In the genomic region with DNA sequence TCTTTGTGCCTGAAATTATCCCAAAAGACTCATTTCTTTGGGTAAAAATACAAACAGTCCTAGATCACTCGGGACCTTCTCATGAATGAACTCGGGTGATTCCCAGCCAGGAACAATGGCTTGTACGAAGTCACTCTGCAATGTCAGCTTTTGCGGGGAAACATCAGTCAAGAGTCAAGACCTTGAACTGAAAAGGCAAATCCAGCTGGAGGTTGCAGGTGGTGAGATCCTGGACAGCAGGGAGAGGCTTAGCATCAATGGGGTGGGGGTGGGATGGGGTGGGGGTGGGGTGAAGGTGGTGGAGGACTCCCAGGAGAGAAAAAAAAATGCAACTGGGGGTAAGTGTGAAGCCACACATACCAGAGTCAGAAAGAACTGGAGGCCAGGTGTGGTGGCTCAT, we compare ENCODE assay signal across 16 cellular contexts.
DNase-seq lines count a peak whose midpoint lies in the region; ATAC-seq, FAIRE-seq and TF ChIP-seq lines count a peak whose summit lies in the region.
"Had no signal": no experiment of that assay in that cellular context is flagged by ENCODE, and none has a peak within 500 bp of the region (broad histone marks: within the 10 kb centered on the region; RNA-seq: fewer than 3 reads in every experiment).

No MANE protein-coding gene starts in this region.

- H3K4me1 ChIP-seq in HepG2 (ENCODE audit: insufficient read depth, low read length): peaks cover 62% of the 10 kb centered on the region
- peaks cover 0 to 5% (median 0%) of the 10 kb centered on the region in 4 donors for H3K4me1 ChIP-seq in right lobe of liver
- H3K4me1 ChIP-seq in OCI-LY7 (ENCODE audit: insufficient read depth, low read length, poor library complexity, severe bottlenecking): peaks cover 94% of the 10 kb centered on the region
- peaks cover 3 to 31% (median 31%) of the 10 kb centered on the region in 5 donors for H3K4me1 ChIP-seq in subcutaneous abdominal adipose tissue (ENCODE audit: control insufficient read depth in 5 of 5, insufficient read depth in 5 of 5, low read length in 5 of 5)

- H3K27me3 ChIP-seq in HepG2 (ENCODE audit: control insufficient read depth in 1 of 2, insufficient read depth in 2 of 2, low read length in 2 of 2) (peaks cover 0 to 13% of the 10 kb centered on the region in 2 experiments; a peak in 1 of 5 replicates), right lobe of liver (no peaks in the 10 kb centered on the region), subcutaneous abdominal adipose tissue (ENCODE audit: control insufficient read depth in 5 of 5, insufficient read depth in 4 of 5, low read length in 5 of 5) (peaks cover 0 to 3% (median 0%) of the 10 kb centered on the region in 5 donors)

- H3K9me2 ChIP-seq in OCI-LY7 (ENCODE audit: insufficient read depth, low read length): no peaks in the 10 kb centered on the region

- TF ChIP-seq POLR2A in HepG2 (IDR thresholded peaks at IDR 0.05; ENCODE audit: insufficient read depth in 1 of 2, low read depth in 2 of 2, low read length in 2 of 2) (no peak), right lobe of liver (IDR thresholded peaks at IDR 0.05) (no peak)

- no peaks in the 10 kb centered on the region for H3K79me2 ChIP-seq in HepG2 (ENCODE audit: insufficient read depth, low read length)
- H3K79me2 ChIP-seq in OCI-LY7 (ENCODE audit: insufficient read depth, low read depth, low read length): no peaks in the 10 kb centered on the region; the same call in 1 of the 2 replicates

- no peak overlapping the region; the same call in 1 of the 2 replicates for H3K4me2 ChIP-seq in HepG2 (ENCODE audit: low read depth, low read length)
- peak overlapping the region; percentile 84 for H3K4me2 ChIP-seq in OCI-LY7 (ENCODE audit: low read length)
- H3K4me2 ChIP-seq: GM23338 had no signal

- no peak overlapping the region for H3K4me3 ChIP-seq in HepG2 (replicated peaks in 1 of 3; ENCODE audit: insufficient read depth in 1 of 3, low read depth in 2 of 3, low read length in 3 of 3)
- no peak overlapping the region for H3K4me3 ChIP-seq in right lobe of liver
- H3K4me3 ChIP-seq in OCI-LY7 (ENCODE audit: low read depth, low read length, poor library complexity, severe bottlenecking): no peak overlapping the region
- no peak overlapping the region for H3K4me3 ChIP-seq in subcutaneous abdominal adipose tissue (ENCODE audit: low read depth in 1 of 5, low read length in 5 of 5)
- H3K4me3 ChIP-seq: GM12878, GM23338 had no signal

- TF ChIP-seq CTCF in HepG2 (CRISPR knock-in tag; IDR thresholded peaks at IDR 0.05): no peak
- TF ChIP-seq CTCF in right lobe of liver (IDR thresholded peaks at IDR 0.05): no peak
- TF ChIP-seq CTCF in OCI-LY7 (conservative IDR thresholded peaks at IDR 0.05; ENCODE audit: low read length): no peak

- H4K20me1 ChIP-seq in HepG2 (ENCODE audit: insufficient read depth, low read length): no peaks in the 10 kb centered on the region
- no peaks in the 10 kb centered on the region for H4K20me1 ChIP-seq in OCI-LY7 (ENCODE audit: insufficient read depth, low read length)

- in situ Hi-C loops in HepG2 (cut with HindIII; ENCODE audit: extremely low pct_ligation_motif_present, low pct_unique_long_range_greater_than_20kb): no loop called here

- TF ChIP-seq EP300 in HepG2 (IDR thresholded peaks at IDR 0.05; ENCODE audit: low read depth in 2 of 2, low read length in 2 of 2) (no peak), HepG2 (CRISPR knock-in tag; IDR thresholded peaks at IDR 0.05; ENCODE audit: borderline replicate concordance) (no peak)

- DNase-seq in HepG2 (ENCODE audit: low spot score) (peak; percentile 35), right lobe of liver (no peak), OCI-LY7 (ENCODE audit: low spot score) (no peak), midbrain (lab: John Stamatoyannopoulos, UW) (peak; percentile 10), islet precursor cell (no peak)
- no peak for DNase-seq in effector CD4-positive, alpha-beta T cell
- DNase-seq: 8988T; CD8-positive, alpha-beta memory T cell; DMS53; H7 had no signal

- FAIRE-seq in HepG2 (lab: Jason Lieb, UNC): no peak
- FAIRE-seq: GM12878, GM18507 had no signal

- CTCF ChIA-PET in HepG2 (lab: Yijun Ruan, JAX; ENCODE audit: low intra/inter-chr PET ratio, low total read pairs) (no interaction called here), OCI-LY7 (lab: Charles Lee; ENCODE audit: unreplicated experiment) (interaction anchor here (0.9 to 2.2 kb wide), 2 partner anchors 11 to 24 kb away, joined by 5 to 10 read pairs; no protein-coding TSS in a partner anchor)

- POLR2A ChIA-PET in HepG2 (lab: Yijun Ruan, JAX) (interaction anchor here (0.6 to 2.7 kb wide), 3 partner anchors 11 to 122 kb away, joined by 3 to 13 read pairs (median 3); no protein-coding TSS in a partner anchor), OCI-LY7 (lab: Charles Lee) (interaction anchor here (3.2 kb wide), 2 partner anchors 11 to 14 kb away, joined by 19 to 20 read pairs; no protein-coding TSS in a partner anchor)

- intact Hi-C loops in HepG2 (cut with micrococcal nuclease; ENCODE audit: unreplicated experiment): no loop called here
- intact Hi-C loops in right lobe of liver (cut with DNase I): no loop called here
- intact Hi-C loops in OCI-LY7 (cut with micrococcal nuclease; ENCODE audit: unreplicated experiment): loop anchor here (10.0 kb wide), 1 partner anchor 899 kb away; no protein-coding TSS in a partner anchor

- WGBS in HepG2 (ENCODE audit: low lambda C conversion rate): 8% methylated on average over 4 of the region's 4 CpGs
- WGBS in right lobe of liver (ENCODE audit: insufficient coverage, low coverage, low lambda C conversion rate, missing lambda C conversion rate): 51% methylated on average over 4 of the region's 4 CpGs

- H3K27ac ChIP-seq in HepG2 (ENCODE audit: extremely low read length, insufficient read depth, low read length) (no peak overlapping the region), right lobe of liver (no peak overlapping the region), OCI-LY7 (ENCODE audit: low read depth, low read length, poor library complexity, severe bottlenecking) (peak overlapping the region; percentile 95), subcutaneous abdominal adipose tissue (ENCODE audit: low read depth, low read length) (peak overlapping the region; percentile 37)
- H3K27ac ChIP-seq: C4-2B had no signal

- no peak overlapping the region for H3K9ac ChIP-seq in HepG2 (ENCODE audit: insufficient read depth, low read depth, low read length)
- no peak overlapping the region for H3K9ac ChIP-seq in subcutaneous abdominal adipose tissue (ENCODE audit: low read length in 5 of 5)

- ATAC-seq in HepG2 (no peak), right lobe of liver (no peak), HG02840 (IDR thresholded peaks at IDR 0.05; ENCODE audit: low FRiP score, unreplicated experiment) (no peak)
- ATAC-seq: GM12878, GM23338 had no signal

- no peaks in the 10 kb centered on the region for H3K36me3 ChIP-seq in HepG2 (replicated peaks in 1 of 2; ENCODE audit: control insufficient read depth in 1 of 2, insufficient read depth in 2 of 2, low read length in 2 of 2)
- H3K36me3 ChIP-seq in right lobe of liver: no peaks in the 10 kb centered on the region
- H3K36me3 ChIP-seq in OCI-LY7 (ENCODE audit: insufficient read depth, low read length): no peaks in the 10 kb centered on the region
- no peaks in the 10 kb centered on the region for H3K36me3 ChIP-seq in subcutaneous abdominal adipose tissue (ENCODE audit: control insufficient read depth in 5 of 5, insufficient read depth in 5 of 5, low read length in 5 of 5)

- H2AFZ ChIP-seq in HepG2 (ENCODE audit: low read length): no peak overlapping the region
- H2AFZ ChIP-seq in OCI-LY7 (ENCODE audit: low read length): no peak overlapping the region
- H2AFZ ChIP-seq: GM23338 had no signal

- H3K9me3 ChIP-seq in HepG2 (ENCODE audit: low read length): no peaks in the 10 kb centered on the region
- H3K9me3 ChIP-seq in right lobe of liver: no peaks in the 10 kb centered on the region
- H3K9me3 ChIP-seq in OCI-LY7 (ENCODE audit: low read length): no peaks in the 10 kb centered on the region
- H3K9me3 ChIP-seq in subcutaneous abdominal adipose tissue (ENCODE audit: control insufficient read depth in 5 of 5, low read length in 5 of 5): no peaks in the 10 kb centered on the region

- TF ChIP-seq RAD21 in HepG2 (CRISPR knock-in tag; IDR thresholded peaks at IDR 0.05): no peak

- no TSS peak for BruUV-seq in HepG2 (replicated peaks; lab: Mats Ljungman, UMichigan)
- BruUV-seq in OCI-LY7 (replicated peaks; lab: Mats Ljungman, UMichigan): no TSS peak

TF ChIP-seq in HepG2, 621 proteins besides CTCF, POLR2A, EP300 and RAD21 (continues in another document):
- TF ChIP-seq, protein P1, sequence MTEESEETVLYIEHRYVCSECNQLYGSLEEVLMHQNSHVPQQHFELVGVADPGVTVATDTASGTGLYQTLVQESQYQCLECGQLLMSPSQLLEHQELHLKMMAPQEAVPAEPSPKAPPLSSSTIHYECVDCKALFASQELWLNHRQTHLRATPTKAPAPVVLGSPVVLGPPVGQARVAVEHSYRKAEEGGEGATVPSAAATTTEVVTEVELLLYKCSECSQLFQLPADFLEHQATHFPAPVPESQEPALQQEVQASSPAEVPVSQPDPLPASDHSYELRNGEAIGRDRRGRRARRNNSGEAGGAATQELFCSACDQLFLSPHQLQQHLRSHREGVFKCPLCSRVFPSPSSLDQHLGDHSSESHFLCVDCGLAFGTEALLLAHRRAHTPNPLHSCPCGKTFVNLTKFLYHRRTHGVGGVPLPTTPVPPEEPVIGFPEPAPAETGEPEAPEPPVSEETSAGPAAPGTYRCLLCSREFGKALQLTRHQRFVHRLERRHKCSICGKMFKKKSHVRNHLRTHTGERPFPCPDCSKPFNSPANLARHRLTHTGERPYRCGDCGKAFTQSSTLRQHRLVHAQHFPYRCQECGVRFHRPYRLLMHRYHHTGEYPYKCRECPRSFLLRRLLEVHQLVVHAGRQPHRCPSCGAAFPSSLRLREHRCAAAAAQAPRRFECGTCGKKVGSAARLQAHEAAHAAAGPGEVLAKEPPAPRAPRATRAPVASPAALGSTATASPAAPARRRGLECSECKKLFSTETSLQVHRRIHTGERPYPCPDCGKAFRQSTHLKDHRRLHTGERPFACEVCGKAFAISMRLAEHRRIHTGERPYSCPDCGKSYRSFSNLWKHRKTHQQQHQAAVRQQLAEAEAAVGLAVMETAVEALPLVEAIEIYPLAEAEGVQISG (CRISPR knock-in tag; IDR thresholded peaks at IDR 0.05): no peak

Comparison
In these comparisons a context has a peak if more than half of its experiments do, and no peak if none do; other contexts are left out.
1. DNase-seq: peak in HepG2 (single experiment) and midbrain (single experiment); none in right lobe of liver (0 of 3), OCI-LY7 (single experiment), islet precursor cell (single experiment) and effector CD4-positive, alpha-beta T cell (single experiment).
2. H3K27ac ChIP-seq: peak in OCI-LY7 (single experiment) and subcutaneous abdominal adipose tissue (single experiment); none in HepG2 (single experiment) and right lobe of liver (0 of 3).